In the genomic region with DNA sequence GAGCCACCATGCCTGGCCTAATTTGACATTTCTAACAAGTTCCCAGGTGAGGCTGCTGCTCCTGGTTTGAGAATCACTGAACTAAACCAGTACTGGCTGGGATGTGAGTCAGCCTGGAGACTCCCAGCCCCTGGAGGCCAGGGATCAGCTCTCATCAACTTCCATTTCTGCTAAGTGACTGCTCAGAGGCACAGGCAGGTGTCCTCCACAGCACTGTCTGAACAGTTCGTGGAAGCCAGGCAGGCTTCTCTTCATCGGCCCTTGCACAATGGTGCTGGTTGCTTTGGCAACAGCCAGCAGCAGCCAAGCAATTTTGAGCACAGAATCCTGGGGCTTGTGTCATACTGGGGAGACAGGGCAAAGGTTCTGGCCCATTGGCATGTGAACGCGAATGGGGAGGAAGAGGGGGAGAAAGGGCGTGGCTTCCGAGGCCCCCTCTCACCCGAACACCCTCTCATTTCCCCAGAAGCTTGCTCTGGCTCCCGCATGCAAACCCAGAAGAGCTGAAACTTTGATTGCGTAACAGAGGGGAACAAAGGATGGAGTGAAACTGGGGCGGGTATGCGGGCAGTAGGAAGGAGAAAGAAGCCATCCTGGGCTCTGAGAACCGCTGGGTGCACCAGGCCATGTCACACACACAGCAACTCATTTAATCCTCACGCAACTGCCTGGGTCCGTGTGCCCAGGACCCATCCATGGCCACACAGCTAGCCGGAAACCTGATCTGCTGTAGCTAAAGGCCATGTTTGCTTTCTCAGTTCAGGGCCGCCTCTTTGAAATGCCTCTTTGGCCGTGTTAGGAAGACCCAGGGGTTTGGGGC, we compare ENCODE assay signal across 9 cellular contexts.
A peak's percentile ranks its signal among the peaks of the same experiment; 100 is the strongest.
DNase-seq lines count a peak whose midpoint lies in the region; ATAC-seq and TF ChIP-seq lines count a peak whose summit lies in the region.
"Had no signal": no experiment of that assay in that cellular context is flagged by ENCODE, and none has a peak within 500 bp of the region (broad histone marks: within the 10 kb centered on the region; RNA-seq: fewer than 3 reads in every experiment).

No MANE protein-coding gene starts in this region.

- DNase-seq in NCI-H1417 (lab: John Stamatoyannopoulos, UW): peak; percentile 54 to 87 (median 81)
- no peak for DNase-seq in NCI-H1417 treated with DMSO at 0.1 percent for 48 hours (lab: John Stamatoyannopoulos, UW)
- DNase-seq in RPMI8226: peak; percentile 64
- DNase-seq in foreskin fibroblast: peak; percentile 85 to 90
- DNase-seq in nucleus accumbens (lab: John Stamatoyannopoulos, UW): peak in 54 of 56 donors; percentile 6 to 83 (median 56)
- no peak for DNase-seq in HuH-7.5 (ENCODE audit: low spot score)
- DNase-seq in activated naive CD4-positive, alpha-beta T cell (lab: John Stamatoyannopoulos, UW): no peak

- no peak for ATAC-seq in HG02759 (IDR thresholded peaks at IDR 0.05; ENCODE audit: unreplicated experiment)

- no peak overlapping the region for H3K4me3 ChIP-seq in foreskin fibroblast (ENCODE audit: low read depth in 1 of 2, low read length in 2 of 2)
- H3K4me3 ChIP-seq: SK-N-MC had no signal

- no peak for TF ChIP-seq CTCF in foreskin fibroblast (IDR thresholded peaks at IDR 0.05; ENCODE audit: low read depth, low read length)

Comparison
In these comparisons a context has a peak if more than half of its experiments do, and no peak if none do; other contexts are left out.
1. DNase-seq: peak in NCI-H1417 (3 of 3), RPMI8226 (single experiment), foreskin fibroblast (2 of 2) and nucleus accumbens (54 of 56); none in NCI-H1417 treated with DMSO at 0.1 percent for 48 hours (single experiment), HuH-7.5 (single experiment) and activated naive CD4-positive, alpha-beta T cell (0 of 4).